ENCODE assay signal across 1 cellular context in genomic region chr9:137491735-137492432, GRCh38.
TF ChIP-seq lines count a peak whose summit lies in the region.

No MANE protein-coding gene starts in this region.

TF ChIP-seq in K562, 482 proteins besides CTCF, POLR2A, EP300 and RAD21 (continued from another document and continues in another):
- TF ChIP-seq E2F6 (IDR thresholded peaks at IDR 0.05; ENCODE audit: borderline replicate concordance in 1 of 2, extremely low read depth in 1 of 2, insufficient read depth in 1 of 2, insufficient read length in 1 of 2, low read depth in 1 of 2, low read length in 1 of 2, poor library complexity in 1 of 2, severe bottlenecking in 1 of 2) (no peak), ZNF511 (CRISPR knock-in tag; IDR thresholded peaks at IDR 0.05) (no peak), MYC (IDR thresholded peaks at IDR 0.05; ENCODE audit: low read depth, low read length) (no peak), MYC (CRISPR knock-in tag; IDR thresholded peaks at IDR 0.05; ENCODE audit: borderline replicate concordance, low read depth) (no peak), XRCC4 (IDR thresholded peaks at IDR 0.05; ENCODE audit: extremely low read depth, insufficient read depth, insufficient read length) (no peak), BHLHE40 (IDR thresholded peaks at IDR 0.05; ENCODE audit: low read length) (peak; percentile 66), ZNF780A (CRISPR knock-in tag; IDR thresholded peaks at IDR 0.05) (no peak), ZNF316 (IDR thresholded peaks at IDR 0.05) (no peak), ZBTB9 (CRISPR knock-in tag; IDR thresholded peaks at IDR 0.05) (no peak), MAZ (CRISPR knock-in tag; conservative IDR thresholded peaks at IDR 0.05 in 1 of 2, IDR thresholded peaks at IDR 0.05 in 1 of 2) (no peak), GABPB2 (CRISPR knock-in tag; conservative IDR thresholded peaks at IDR 0.05) (no peak), ZNF217 (CRISPR knock-in tag; IDR thresholded peaks at IDR 0.05) (no peak), ZNF121 (CRISPR knock-in tag; conservative IDR thresholded peaks at IDR 0.05) (no peak), TGIF2 (CRISPR knock-in tag; IDR thresholded peaks at IDR 0.05) (no peak), VEZF1 (CRISPR knock-in tag; IDR thresholded peaks at IDR 0.05) (no peak), ZBTB40 (IDR thresholded peaks at IDR 0.05) (peak; percentile 64), ZBTB40 (CRISPR knock-in tag; IDR thresholded peaks at IDR 0.05) (no peak), TSHZ1 (CRISPR knock-in tag; IDR thresholded peaks at IDR 0.05) (no peak), ZNF140 (CRISPR knock-in tag; IDR thresholded peaks at IDR 0.05) (no peak), ARID1B (IDR thresholded peaks at IDR 0.05) (peak; percentile 81), SRSF9 (IDR thresholded peaks at IDR 0.05; ENCODE audit: borderline replicate concordance, low read depth, low read length) (no peak), SMAD4 (CRISPR knock-in tag; conservative IDR thresholded peaks at IDR 0.05) (no peak), RBM15 (IDR thresholded peaks at IDR 0.05; ENCODE audit: insufficient read depth, low read length) (no peak), ZNF512 (tag; IDR thresholded peaks at IDR 0.05) (no peak), ZBTB43 (CRISPR knock-in tag; IDR thresholded peaks at IDR 0.05) (no peak), NFRKB (IDR thresholded peaks at IDR 0.05; ENCODE audit: low read depth) (no peak), SRSF1 (IDR thresholded peaks at IDR 0.05; ENCODE audit: low read depth, low read length) (no peak), TAF7 (tag; IDR thresholded peaks at IDR 0.05) (no peak), XRCC5 (IDR thresholded peaks at IDR 0.05; ENCODE audit: low read depth, low read length) (no peak), STAT6 (CRISPR knock-in tag; IDR thresholded peaks at IDR 0.05) (no peak), ZFP91 (CRISPR knock-in tag; IDR thresholded peaks at IDR 0.05) (no peak)
